ENCODE assay signal across 1 cellular context in genomic region chr1:145849356-145850165, GRCh38.
TF ChIP-seq lines count a peak whose summit lies in the region.

No MANE protein-coding gene starts in this region.

TF ChIP-seq in Ishikawa, 13 proteins besides CTCF, POLR2A, EP300 and RAD21 (continued from another document):
- TF ChIP-seq USF1 (IDR thresholded peaks at IDR 0.05): no peak
- TF ChIP-seq CEBPB (IDR thresholded peaks at IDR 0.05): no peak
- TF ChIP-seq CREB1 (IDR thresholded peaks at IDR 0.05; ENCODE audit: low read depth): no peak
- no peak for TF ChIP-seq EGR1 (IDR thresholded peaks at IDR 0.05)
- no peak for TF ChIP-seq FOXM1 (IDR thresholded peaks at IDR 0.05; ENCODE audit: borderline replicate concordance, low read depth)
- TF ChIP-seq TEAD4 (IDR thresholded peaks at IDR 0.05): peak; percentile 68
- no peak for TF ChIP-seq NFIC (IDR thresholded peaks at IDR 0.05)
- TF ChIP-seq ZBTB7A (IDR thresholded peaks at IDR 0.05; ENCODE audit: low read depth): peak; percentile 77
- no peak for TF ChIP-seq TCF12 (IDR thresholded peaks at IDR 0.05; ENCODE audit: low read depth)
- no peak for TF ChIP-seq YY1 (IDR thresholded peaks at IDR 0.05; ENCODE audit: low read depth)
